1 cellular context compared by ENCODE assay signal in genomic region chr9:87569008-87569908, GRCh38.
TF ChIP-seq lines count a peak whose summit lies in the region.

No MANE protein-coding gene starts in this region.

TF ChIP-seq in HepG2, 621 proteins besides CTCF, POLR2A, EP300 and RAD21 (continued from another document and continues in another):
- TF ChIP-seq ZBTB14 (CRISPR knock-in tag; IDR thresholded peaks at IDR 0.05) (no peak), WIZ (CRISPR knock-in tag; IDR thresholded peaks at IDR 0.05) (no peak), NKX3-1 (CRISPR knock-in tag; IDR thresholded peaks at IDR 0.05) (peak; percentile 65; the same call in 1 of the 2 replicates), SALL1 (CRISPR knock-in tag; IDR thresholded peaks at IDR 0.05) (peak; percentile 96), ZNF382 (CRISPR knock-in tag; IDR thresholded peaks at IDR 0.05; ENCODE audit: borderline replicate concordance) (no peak), TFAP4 (IDR thresholded peaks at IDR 0.05; ENCODE audit: borderline replicate concordance, low read depth) (0 out of 2 replicates have a peak, but pooled peaks have one; percentile 23), SPEN (CRISPR knock-in tag; IDR thresholded peaks at IDR 0.05; ENCODE audit: low read depth) (peak; percentile 66; the same call in 1 of the 2 replicates), THRA (CRISPR knock-in tag; IDR thresholded peaks at IDR 0.05; ENCODE audit: borderline replicate concordance) (peak; percentile 47; the same call in 1 of the 2 replicates), PAF1 (CRISPR knock-in tag; IDR thresholded peaks at IDR 0.05) (no peak), ZNF484 (CRISPR knock-in tag; IDR thresholded peaks at IDR 0.05; ENCODE audit: borderline replicate concordance, low read depth) (no peak), ZNF34 (CRISPR knock-in tag; IDR thresholded peaks at IDR 0.05; ENCODE audit: borderline replicate concordance) (no peak; the same call in 1 of the 2 replicates), CREM (IDR thresholded peaks at IDR 0.05) (peak; percentile 71; the same call in 1 of the 2 replicates), CREM (CRISPR knock-in tag; IDR thresholded peaks at IDR 0.05) (no peak), MBD4 (IDR thresholded peaks at IDR 0.05; ENCODE audit: borderline replicate concordance, low read length) (no peak), NFYC (CRISPR knock-in tag; IDR thresholded peaks at IDR 0.05) (no peak), MAX (IDR thresholded peaks at IDR 0.05) (no peak), THAP7 (CRISPR knock-in tag; IDR thresholded peaks at IDR 0.05) (no peak), CHD4 (IDR thresholded peaks at IDR 0.05; ENCODE audit: borderline replicate concordance, low read length) (peak; percentile 97), ZNF839 (CRISPR knock-in tag; IDR thresholded peaks at IDR 0.05; ENCODE audit: borderline replicate concordance) (no peak), HOMEZ (CRISPR knock-in tag; IDR thresholded peaks at IDR 0.05; ENCODE audit: low read depth) (0 out of 2 replicates have a peak, but pooled peaks have one; percentile 29), ZNF503 (CRISPR knock-in tag; IDR thresholded peaks at IDR 0.05) (peak; percentile 68; the same call in 1 of the 2 replicates), IRF1 (CRISPR knock-in tag; IDR thresholded peaks at IDR 0.05; ENCODE audit: low read depth) (no peak), HHEX (CRISPR knock-in tag; IDR thresholded peaks at IDR 0.05) (no peak), ZKSCAN1 (IDR thresholded peaks at IDR 0.05; ENCODE audit: low read length) (peak; percentile 55; the same call in 1 of the 2 replicates), TBX3 (IDR thresholded peaks at IDR 0.05; ENCODE audit: borderline replicate concordance) (peak; percentile 16; the same call in 1 of the 2 replicates), KAT8 (CRISPR knock-in tag; IDR thresholded peaks at IDR 0.05) (peak; percentile 51; the same call in 1 of the 2 replicates), RXRB (CRISPR knock-in tag; IDR thresholded peaks at IDR 0.05; ENCODE audit: borderline replicate concordance) (peak; percentile 75; the same call in 1 of the 2 replicates), ZNF264 (CRISPR knock-in tag; IDR thresholded peaks at IDR 0.05) (peak; percentile 84), ZNF256 (CRISPR knock-in tag; conservative IDR thresholded peaks at IDR 0.05) (no peak), HIC2 (CRISPR knock-in tag; IDR thresholded peaks at IDR 0.05; ENCODE audit: low read depth) (peak; percentile 67; the same call in 1 of the 2 replicates), GABPB1 (CRISPR knock-in tag; IDR thresholded peaks at IDR 0.05) (peak; percentile 14; the same call in 1 of the 2 replicates), ARID3A (IDR thresholded peaks at IDR 0.05; ENCODE audit: low read depth, low read length) (peak; percentile 79; the same call in 1 of the 2 replicates), ZNF432 (CRISPR knock-in tag; IDR thresholded peaks at IDR 0.05; ENCODE audit: borderline replicate concordance) (no peak), ARID4A (CRISPR knock-in tag; IDR thresholded peaks at IDR 0.05; ENCODE audit: borderline replicate concordance) (peak; percentile 36; the same call in 1 of the 2 replicates), MAFK (conservative IDR thresholded peaks at IDR 0.05 in 1 of 2, IDR thresholded peaks at IDR 0.05 in 1 of 2; ENCODE audit: low read length in 2 of 2) (no peak), ZBTB38 (CRISPR knock-in tag; IDR thresholded peaks at IDR 0.05) (no peak), SNRNP70 (IDR thresholded peaks at IDR 0.05; ENCODE audit: low read depth, low read length) (no peak), ZNF557 (CRISPR knock-in tag; IDR thresholded peaks at IDR 0.05) (no peak), GTF2F1 (IDR thresholded peaks at IDR 0.05; ENCODE audit: low read length) (no peak), JUNB (CRISPR knock-in tag; IDR thresholded peaks at IDR 0.05; ENCODE audit: borderline replicate concordance) (no peak), ZSCAN5A (CRISPR knock-in tag; IDR thresholded peaks at IDR 0.05; ENCODE audit: borderline replicate concordance) (no peak), ZNF761 (CRISPR knock-in tag; conservative IDR thresholded peaks at IDR 0.05) (no peak), XRCC5 (optimal IDR thresholded peaks at IDR 0.05; ENCODE audit: low read length) (peak; percentile 41), KAT2B (IDR thresholded peaks at IDR 0.05; ENCODE audit: borderline replicate concordance, low read depth, low read length) (no peak), ZNF562 (CRISPR knock-in tag; IDR thresholded peaks at IDR 0.05; ENCODE audit: borderline replicate concordance) (no peak)
